Comparison of ENCODE assay signal across 16 cellular contexts in genomic region chr15:68524753-68525584, GRCh38. TPM values are rescaled to one million over a fixed set of nuclear protein-coding genes. Genes with fewer than 3 reads are reported as not detected.
DNase-seq lines count a peak whose midpoint lies in the region; ATAC-seq, FAIRE-seq and TF ChIP-seq lines count a peak whose summit lies in the region.
"Had no signal": no experiment of that assay in that cellular context is flagged by ENCODE, and none has a peak within 500 bp of the region (broad histone marks: within the 10 kb centered on the region; RNA-seq: fewer than 3 reads in every experiment).

No MANE protein-coding gene starts in this region.

- H4K20me1 ChIP-seq in astrocyte (ENCODE audit: insufficient read depth, low read length) (no peaks in the 10 kb centered on the region), hepatocyte (ENCODE audit: insufficient read depth, poor library complexity, severe bottlenecking) (no peaks in the 10 kb centered on the region)

- peak in 1 of 4 donors; percentile 57 for ATAC-seq in heart left ventricle
- ATAC-seq in aorta (ENCODE audit: low FRiP score), result peak; percentile 84
- ATAC-seq in GM19324 (IDR thresholded peaks at IDR 0.05; ENCODE audit: low FRiP score, unreplicated experiment), result no peak
- ATAC-seq: PC-3, psoas muscle had no signal

- H3K9ac ChIP-seq in astrocyte (ENCODE audit: low read length), result peak overlapping the region; percentile 46

- peak overlapping the region; percentile 34 for H3K4me2 ChIP-seq in astrocyte (ENCODE audit: low read length)
- peak overlapping the region; percentile 9 for H3K4me2 ChIP-seq in hepatocyte

- no peak overlapping the region for H3K4me3 Mint-ChIP-seq in astrocyte (ENCODE audit: unreplicated experiment)
- H3K4me3 Mint-ChIP-seq: activated CD4-positive, alpha-beta memory T cell treated with anti-CD3 and anti-CD28 coated beads, Interleukin-2, amount 10 ng/mL, durations not matched to agents 7 days and 5 days had no signal

- no peak overlapping the region for H2AFZ ChIP-seq in astrocyte (ENCODE audit: low read depth, low read length)
- H2AFZ ChIP-seq in hepatocyte, result no peak overlapping the region

- DNase-seq in heart left ventricle (no peak), cardiac septum (ENCODE audit: low spot score) (no peak), astrocyte (ENCODE audit: low read depth) (peak; percentile 86), hepatocyte (ENCODE audit: low spot score) (no peak), aorta (no peak), GM20000 (ENCODE audit: low spot score) (no peak)
- DNase-seq in stimulated activated naive CD4-positive, alpha-beta T cell treated with Interleukin-2 at 50 U/mL for 16 hours (lab: John Stamatoyannopoulos, UW), result no peak
- DNase-seq: activated CD4-positive, alpha-beta memory T cell treated with anti-CD3 and anti-CD28 coated beads, Interleukin-2, amount 10 ng/mL, durations not matched to agents 7 days and 5 days; activated naive CD4-positive, alpha-beta T cell; PC-3; psoas muscle; T-helper 9 cell had no signal

- H3K27ac Mint-ChIP-seq in astrocyte (ENCODE audit: unreplicated experiment), result peak overlapping the region; percentile 92
- H3K27ac Mint-ChIP-seq: activated CD4-positive, alpha-beta memory T cell treated with anti-CD3 and anti-CD28 coated beads, Interleukin-2, amount 10 ng/mL, durations not matched to agents 7 days and 5 days had no signal

- H3K79me2 ChIP-seq in astrocyte (ENCODE audit: insufficient read depth, low read length) (no peaks in the 10 kb centered on the region), hepatocyte (no peaks in the 10 kb centered on the region)

- no peak for TF ChIP-seq CTCF in heart left ventricle (IDR thresholded peaks at IDR 0.05)
- TF ChIP-seq CTCF in astrocyte (IDR thresholded peaks at IDR 0.05; ENCODE audit: insufficient read depth, low read depth, low read length), result no peak
- no peak for TF ChIP-seq CTCF in hepatocyte (IDR thresholded peaks at IDR 0.05; ENCODE audit: poor library complexity)
- no peak for TF ChIP-seq CTCF in GM20000 (IDR thresholded peaks at IDR 0.05; ENCODE audit: extremely low read depth, missing control alignments)

- FAIRE-seq in astrocyte (lab: Jason Lieb, UNC), result peak; percentile 43
- FAIRE-seq: A204.1, colon had no signal

- H3K27ac ChIP-seq in heart left ventricle (peak overlapping the region in 8 of 12 donors; percentile 15 to 66 (median 56)), astrocyte (ENCODE audit: low read depth, low read length) (peak overlapping the region; percentile 61), hepatocyte (peak overlapping the region; percentile 29), aorta (ENCODE audit: low read depth in 1 of 2, low read length in 2 of 2) (no peak overlapping the region)
- H3K27ac ChIP-seq: psoas muscle had no signal

- H3K4me1 ChIP-seq in heart left ventricle (peaks cover 0 to 14% (median 0%) of the 10 kb centered on the region in 12 donors), astrocyte (ENCODE audit: insufficient read depth, low read length) (peaks cover 36% of the 10 kb centered on the region), hepatocyte (ENCODE audit: insufficient read depth) (peaks cover 8% of the 10 kb centered on the region), aorta (ENCODE audit: control insufficient read depth in 1 of 2, insufficient read depth in 2 of 2, low read length in 2 of 2) (peaks cover 0 to 2% of the 10 kb centered on the region in 2 donors)
- H3K4me1 ChIP-seq: psoas muscle had no signal

- WGBS in heart left ventricle, 4 donors, result 66 to 81% (median 73%) methylated on average over 4 of the region's 4 CpGs
- WGBS in hepatocyte (ENCODE audit: low lambda C conversion rate, missing lambda C conversion rate), result 57% methylated on average over 4 of the region's 4 CpGs
- WGBS in aorta, 2 donors, result 39 to 44% methylated on average over 4 of the region's 4 CpGs

- H3K9me2 ChIP-seq in hepatocyte (replicated peaks; ENCODE audit: insufficient read depth), result no peaks in the 10 kb centered on the region

- H3K4me1 Mint-ChIP-seq in astrocyte (ENCODE audit: low read depth, unreplicated experiment), result peaks cover 31% of the 10 kb centered on the region

- H3K36me3 ChIP-seq in heart left ventricle (no peaks in the 10 kb centered on the region), astrocyte (ENCODE audit: insufficient read depth, low read length) (no peaks in the 10 kb centered on the region), hepatocyte (replicated peaks; ENCODE audit: insufficient read depth, low read depth) (no peaks in the 10 kb centered on the region), aorta (ENCODE audit: control insufficient read depth in 1 of 2, insufficient read depth in 2 of 2, low read length in 1 of 2) (no peaks in the 10 kb centered on the region)

- H3K4me3 ChIP-seq in heart left ventricle, result no peak overlapping the region
- H3K4me3 ChIP-seq in astrocyte (ENCODE audit: insufficient read depth, low read depth, low read length), result no peak overlapping the region
- no peak overlapping the region for H3K4me3 ChIP-seq in hepatocyte
- no peak overlapping the region for H3K4me3 ChIP-seq in aorta (ENCODE audit: low read length in 2 of 2)
- H3K4me3 ChIP-seq: lung, psoas muscle had no signal

- H3K27me3 ChIP-seq in heart left ventricle (no peaks in the 10 kb centered on the region), astrocyte (ENCODE audit: insufficient read depth, low read length) (no peaks in the 10 kb centered on the region), hepatocyte (no peaks in the 10 kb centered on the region), aorta (ENCODE audit: control insufficient read depth in 1 of 2, insufficient read depth in 2 of 2, low read length in 1 of 2) (no peaks in the 10 kb centered on the region)

- H3K9me3 ChIP-seq in heart left ventricle, result no peaks in the 10 kb centered on the region
- H3K9me3 ChIP-seq in astrocyte (ENCODE audit: insufficient read depth, low read depth, low read length), result no peaks in the 10 kb centered on the region
- H3K9me3 ChIP-seq in hepatocyte (ENCODE audit: low read depth), result no peaks in the 10 kb centered on the region
- no peaks in the 10 kb centered on the region for H3K9me3 ChIP-seq in aorta (ENCODE audit: control insufficient read depth, low read length)
- H3K9me3 ChIP-seq: psoas muscle had no signal

- peaks cover 2% of the 10 kb centered on the region for H3K9me3 Mint-ChIP-seq in astrocyte (ENCODE audit: unreplicated experiment)
- H3K9me3 Mint-ChIP-seq: activated CD4-positive, alpha-beta memory T cell treated with anti-CD3 and anti-CD28 coated beads, Interleukin-2, amount 10 ng/mL, durations not matched to agents 7 days and 5 days had no signal

- no peak for TF ChIP-seq POLR2A in heart left ventricle (IDR thresholded peaks at IDR 0.05)

- intact Hi-C loops in heart left ventricle (cut with DNase I) (no loop called here), cardiac septum (cut with DNase I) (no loop called here), aorta (cut with DNase I) (no loop called here)

- H3K36me3 Mint-ChIP-seq in astrocyte (ENCODE audit: low read depth, unreplicated experiment), result no peaks in the 10 kb centered on the region

- H3K27me3 Mint-ChIP-seq in astrocyte (ENCODE audit: low read depth, unreplicated experiment), result no peaks in the 10 kb centered on the region

RNA-seq across cellular contexts. Expression of gene CORO2B, which starts 53.8 kb away (rescaled TPM):
- total RNA-seq in heart left ventricle (1 to 10 TPM; 3.0 to 9.1 (median 5.0) TPM), cardiac septum (2.7 TPM), astrocyte (6.2 and 7.4 TPM in 2 replicates), hepatocyte (1.2 and 2.9 TPM in 2 replicates), aorta (1 to 10 TPM; 3.8 to 9.2 TPM)
- polyA plus RNA-seq in heart left ventricle (1 to 10 TPM; 3.3 to 7.2 TPM), hepatocyte (4.6 and 5.1 TPM in 2 replicates), aorta (1 to 10 TPM; 1.8 to 6.2 TPM)
- total RNA-seq: activated CD4-positive, alpha-beta memory T cell treated with anti-CD3 and anti-CD28 coated beads, Interleukin-2, amount 10 ng/mL, durations not matched to agents 7 days and 5 days had no signal

Comparison
In these comparisons a context has a peak if more than half of its experiments do, and no peak if none do; other contexts are left out.
1. H3K27ac ChIP-seq: peak in heart left ventricle (8 of 12), astrocyte (single experiment) and hepatocyte (single experiment); none in aorta (0 of 2).